ENCODE assay signal across 8 cellular contexts in genomic region chr7:105210721-105211205, GRCh38.
DNase-seq lines count a peak whose midpoint lies in the region; ATAC-seq and TF ChIP-seq lines count a peak whose summit lies in the region.

No MANE protein-coding gene starts in this region.

- no peak overlapping the region for H4K91ac ChIP-seq in neuronal stem cell (ENCODE audit: low read depth, low read length, poor library complexity)

- no peak for TF ChIP-seq EP300 in suprapubic skin (IDR thresholded peaks at IDR 0.05)

- peak overlapping the region; percentile 10 to 80 (median 72) for H3K27ac Mint-ChIP-seq in CD4-positive, CD25-positive, alpha-beta regulatory T cell

- peaks cover 54 to 92% (median 75%) of the 10 kb centered on the region in 4 donors for H3K4me1 Mint-ChIP-seq in CD4-positive, CD25-positive, alpha-beta regulatory T cell

- H3K4me3 ChIP-seq in CD4-positive, CD25-positive, alpha-beta regulatory T cell (ENCODE audit: low read depth, low read length) = peak overlapping the region; percentile 4
- H3K4me3 ChIP-seq in choroid plexus epithelial cell (ENCODE audit: low read depth, low read length) = no peak overlapping the region
- no peak overlapping the region for H3K4me3 ChIP-seq in neuronal stem cell (ENCODE audit: low read length in 2 of 2)
- no peak overlapping the region for H3K4me3 ChIP-seq in suprapubic skin

- H3K27ac ChIP-seq in CD4-positive, CD25-positive, alpha-beta regulatory T cell (ENCODE audit: insufficient read depth, low read length, poor library complexity, severe bottlenecking) = peak overlapping the region; percentile 38
- peak overlapping the region; percentile 1 for H3K27ac ChIP-seq in neuronal stem cell (replicated peaks; ENCODE audit: low read length)
- no peak overlapping the region for H3K27ac ChIP-seq in suprapubic skin

- H3K23ac ChIP-seq in neuronal stem cell (ENCODE audit: low read depth, low read length, poor library complexity) = no peak overlapping the region

- no peak overlapping the region for H2BK15ac ChIP-seq in neuronal stem cell (ENCODE audit: low read length)

- H3K4me3 Mint-ChIP-seq in CD4-positive, CD25-positive, alpha-beta regulatory T cell = peak overlapping the region; percentile 29 to 54 (median 44)

- H2BK120ac ChIP-seq in neuronal stem cell (ENCODE audit: low read depth, low read length) = no peak overlapping the region

- H3K79me1 ChIP-seq in neuronal stem cell (ENCODE audit: low read depth, low read length) = no peaks in the 10 kb centered on the region

- DNase-seq in CD4-positive, CD25-positive, alpha-beta regulatory T cell = peak in 1 of 3 donors; percentile 46
- DNase-seq in choroid plexus epithelial cell (ENCODE audit: low read depth) (peak; percentile 11), neuronal stem cell (ENCODE audit: low spot score) (peak; percentile 9), NCI-H2029 (lab: John Stamatoyannopoulos, UW) (no peak), HuH-7.5 (ENCODE audit: low spot score) (no peak), suprapubic skin (ENCODE audit: low spot score in 2 of 2) (no peak)

- peaks cover 14% of the 10 kb centered on the region for H3K36me3 Mint-ChIP-seq in CD4-positive, CD25-positive, alpha-beta regulatory T cell

- no peak overlapping the region for H4K8ac ChIP-seq in neuronal stem cell (ENCODE audit: low read depth, low read length)

- no peaks in the 10 kb centered on the region for H3K36me3 ChIP-seq in CD4-positive, CD25-positive, alpha-beta regulatory T cell (ENCODE audit: control insufficient read depth, insufficient read depth, low read length)
- no peaks in the 10 kb centered on the region for H3K36me3 ChIP-seq in neuronal stem cell (replicated peaks in 1 of 2; ENCODE audit: control insufficient read depth in 2 of 2, insufficient read depth in 2 of 2, low read length in 2 of 2)
- H3K36me3 ChIP-seq in suprapubic skin = no peaks in the 10 kb centered on the region

- no peak overlapping the region for H3K9ac ChIP-seq in neuronal stem cell (ENCODE audit: low read depth, low read length, poor library complexity)

- H3K14ac ChIP-seq in neuronal stem cell (ENCODE audit: low read length) = no peak overlapping the region

- TF ChIP-seq POLR2A in suprapubic skin (IDR thresholded peaks at IDR 0.05) = no peak

- peaks cover 0 to 1% (median 0%) of the 10 kb centered on the region in 7 donors for H3K9me3 Mint-ChIP-seq in CD4-positive, CD25-positive, alpha-beta regulatory T cell

- ATAC-seq in CD4-positive, CD25-positive, alpha-beta regulatory T cell (ENCODE audit: low read depth in 2 of 2) = peak; percentile 29 to 62
- ATAC-seq in GM19397 (IDR thresholded peaks at IDR 0.05; ENCODE audit: unreplicated experiment) (peak; percentile 82), HG03439 (IDR thresholded peaks at IDR 0.05; ENCODE audit: unreplicated experiment) (peak; percentile 55)

- no peaks in the 10 kb centered on the region for H3K27me3 Mint-ChIP-seq in CD4-positive, CD25-positive, alpha-beta regulatory T cell

- no CpG with 5 or more reads among the region's 5 CpGs for WGBS in neuronal stem cell (ENCODE audit: extremely low coverage in 2 of 2, insufficient read length in 2 of 2, insufficient replicate concordance in 1 of 2), 2 donors
- 58% methylated on average over 5 of the region's 5 CpGs for WGBS in suprapubic skin

- H2AK5ac ChIP-seq in neuronal stem cell (ENCODE audit: low read depth, low read length) = no peak overlapping the region

- H3K4me1 ChIP-seq in CD4-positive, CD25-positive, alpha-beta regulatory T cell (ENCODE audit: control insufficient read depth, insufficient read depth, low read length, poor library complexity, severe bottlenecking) = peaks cover 39% of the 10 kb centered on the region
- H3K4me1 ChIP-seq in neuronal stem cell (ENCODE audit: control insufficient read depth in 2 of 2, insufficient read depth in 1 of 2, low read depth in 1 of 2, low read length in 2 of 2) (peaks cover 1 to 26% of the 10 kb centered on the region in 2 donors), suprapubic skin (peaks cover 23% of the 10 kb centered on the region)

- TF ChIP-seq CTCF in choroid plexus epithelial cell (conservative IDR thresholded peaks at IDR 0.05; ENCODE audit: low read depth, low read length) (no peak), suprapubic skin (IDR thresholded peaks at IDR 0.05) (no peak)

- H3K9me3 ChIP-seq in CD4-positive, CD25-positive, alpha-beta regulatory T cell (ENCODE audit: control insufficient read depth in 2 of 2, low read length in 2 of 2) = no peaks in the 10 kb centered on the region
- H3K9me3 ChIP-seq in neuronal stem cell (replicated peaks in 1 of 2; ENCODE audit: control insufficient read depth in 2 of 2, insufficient read depth in 1 of 2, low read depth in 1 of 2, low read length in 2 of 2) = peaks cover 3 to 12% of the 10 kb centered on the region in 2 donors
- H3K9me3 ChIP-seq in suprapubic skin = no peaks in the 10 kb centered on the region

- no peak overlapping the region for H3K4ac ChIP-seq in neuronal stem cell (ENCODE audit: low read length)

- H2BK12ac ChIP-seq in neuronal stem cell (ENCODE audit: low read length) = no peak overlapping the region

- H3K27me3 ChIP-seq in CD4-positive, CD25-positive, alpha-beta regulatory T cell (ENCODE audit: control insufficient read depth, insufficient read depth, low read length) = no peaks in the 10 kb centered on the region
- H3K27me3 ChIP-seq in neuronal stem cell (ENCODE audit: control insufficient read depth in 3 of 3, insufficient read depth in 3 of 3, low read depth in 1 of 3, low read length in 3 of 3) = no peaks in the 10 kb centered on the region
- no peaks in the 10 kb centered on the region for H3K27me3 ChIP-seq in suprapubic skin

- no peak overlapping the region for H3K18ac ChIP-seq in neuronal stem cell (ENCODE audit: low read length)

- no peak overlapping the region for H2BK5ac ChIP-seq in neuronal stem cell (ENCODE audit: low read length)

- no peak overlapping the region for H2AFZ ChIP-seq in neuronal stem cell (ENCODE audit: low read length)

- no peak overlapping the region for H3K4me2 ChIP-seq in neuronal stem cell (ENCODE audit: insufficient read depth, low read length, poor library complexity, severe bottlenecking)

Comparison
In these comparisons a context has a peak if more than half of its experiments do, and no peak if none do; other contexts are left out.
1. DNase-seq: peak in choroid plexus epithelial cell (single experiment) and neuronal stem cell (single experiment); none in NCI-H2029 (single experiment), HuH-7.5 (single experiment) and suprapubic skin (0 of 2).
2. Peak in every context shown above with its lines, with median percentiles within 50 percentile points of each other: ATAC-seq.